In genomic region chr10:62081322-62081945, GRCh38 we compare ENCODE assay signal across 9 cellular contexts.
DNase-seq lines count a peak whose midpoint lies in the region; ATAC-seq lines count a peak whose summit lies in the region.
"Had no signal": no experiment of that assay in that cellular context is flagged by ENCODE, and none has a peak within 500 bp of the region (broad histone marks: within the 10 kb centered on the region; RNA-seq: fewer than 3 reads in every experiment).

No MANE protein-coding gene starts in this region.

- no peaks in the 10 kb centered on the region for H4K20me1 ChIP-seq in BLaER1
- H4K20me1 ChIP-seq in GM23248 (ENCODE audit: insufficient read depth) = no peaks in the 10 kb centered on the region

- no peak overlapping the region for H3K4me3 Mint-ChIP-seq in activated naive CD8-positive, alpha-beta T cell treated with anti-CD3 and anti-CD28 coated beads, Interleukin-2, amount 50 U/mL, for 24 hours
- peak overlapping the region; percentile 24 for H3K4me3 Mint-ChIP-seq in natural killer cell treated with Interleukin-12 subunit alpha and Interleukin-12 subunit beta and Interleukin-15 and Interleukin-18, amount 100 ng/mL, for 72 hours
- H3K4me3 Mint-ChIP-seq: GM23338 had no signal

- no peaks in the 10 kb centered on the region for H3K9me2 ChIP-seq in GM23248 (ENCODE audit: insufficient read depth)

- peaks cover 68% of the 10 kb centered on the region for H3K36me3 ChIP-seq in BLaER1
- peaks cover 32% of the 10 kb centered on the region for H3K36me3 ChIP-seq in GM23248 (ENCODE audit: low read depth)

- H3K27me3 ChIP-seq in BLaER1 = no peaks in the 10 kb centered on the region
- no peaks in the 10 kb centered on the region for H3K27me3 ChIP-seq in GM23248 (replicated peaks; ENCODE audit: insufficient read depth)

- no peaks in the 10 kb centered on the region for H3K27me3 Mint-ChIP-seq in activated naive CD8-positive, alpha-beta T cell treated with anti-CD3 and anti-CD28 coated beads, Interleukin-2, amount 50 U/mL, for 24 hours
- no peaks in the 10 kb centered on the region for H3K27me3 Mint-ChIP-seq in natural killer cell treated with Interleukin-12 subunit alpha and Interleukin-12 subunit beta and Interleukin-15 and Interleukin-18, amount 100 ng/mL, for 72 hours

- H3F3A ChIP-seq in GM23248 (ENCODE audit: insufficient read depth) = peaks cover 95% of the 10 kb centered on the region

- peaks cover 68% of the 10 kb centered on the region for H3K79me2 ChIP-seq in GM23248 (ENCODE audit: insufficient read depth)

- in situ Hi-C loops in GM23248 (cut with MboI) = no loop called here

- WGBS in GM23248 (ENCODE audit: low coverage in 1 of 2, low lambda C conversion rate in 2 of 2, missing lambda C conversion rate in 2 of 2), 2 experiments = 45 to 60% methylated on average over 2 of the region's 2 CpGs

- peaks cover 86% of the 10 kb centered on the region for H3K4me1 Mint-ChIP-seq in activated naive CD8-positive, alpha-beta T cell treated with anti-CD3 and anti-CD28 coated beads, Interleukin-2, amount 50 U/mL, for 24 hours
- H3K4me1 Mint-ChIP-seq in natural killer cell treated with Interleukin-12 subunit alpha and Interleukin-12 subunit beta and Interleukin-15 and Interleukin-18, amount 100 ng/mL, for 72 hours (ENCODE audit: low read depth in 2 of 2) = peaks cover 46 to 52% of the 10 kb centered on the region in 2 donors
- H3K4me1 Mint-ChIP-seq: GM23338 had no signal

- peak overlapping the region; percentile 85 for H3K27ac Mint-ChIP-seq in activated naive CD8-positive, alpha-beta T cell treated with anti-CD3 and anti-CD28 coated beads, Interleukin-2, amount 50 U/mL, for 24 hours
- H3K27ac Mint-ChIP-seq in natural killer cell treated with Interleukin-12 subunit alpha and Interleukin-12 subunit beta and Interleukin-15 and Interleukin-18, amount 100 ng/mL, for 72 hours = peak overlapping the region; percentile 82 to 92
- H3K27ac Mint-ChIP-seq: GM23338 had no signal

- peak overlapping the region; percentile 91 for H3K4me2 ChIP-seq in BLaER1
- peak overlapping the region; percentile 59 for H3K4me2 ChIP-seq in GM23248 (ENCODE audit: unreplicated experiment)
- H3K4me2 ChIP-seq: GM23338 had no signal

- H3K27ac ChIP-seq in BLaER1 = peak overlapping the region; percentile 69; the same call in 1 of the 2 replicates
- H3K27ac ChIP-seq in GM23248 = peak overlapping the region; percentile 93

- peaks cover 49% of the 10 kb centered on the region for H3K36me3 Mint-ChIP-seq in activated naive CD8-positive, alpha-beta T cell treated with anti-CD3 and anti-CD28 coated beads, Interleukin-2, amount 50 U/mL, for 24 hours (ENCODE audit: low read depth)
- peaks cover 31% of the 10 kb centered on the region for H3K36me3 Mint-ChIP-seq in natural killer cell treated with Interleukin-12 subunit alpha and Interleukin-12 subunit beta and Interleukin-15 and Interleukin-18, amount 100 ng/mL, for 72 hours

- H2AFZ ChIP-seq in GM23248 = no peak overlapping the region
- H2AFZ ChIP-seq: GM23338 had no signal

- H3K9ac ChIP-seq in BLaER1 = no peak overlapping the region
- H3K9ac ChIP-seq in GM23248 = peak overlapping the region; percentile 2

- peaks cover 4% of the 10 kb centered on the region for H3K9me3 Mint-ChIP-seq in activated naive CD8-positive, alpha-beta T cell treated with anti-CD3 and anti-CD28 coated beads, Interleukin-2, amount 50 U/mL, for 24 hours
- H3K9me3 Mint-ChIP-seq in natural killer cell treated with Interleukin-12 subunit alpha and Interleukin-12 subunit beta and Interleukin-15 and Interleukin-18, amount 100 ng/mL, for 72 hours = peaks cover 2% of the 10 kb centered on the region
- H3K9me3 Mint-ChIP-seq: GM23338 had no signal

- H3K4me1 ChIP-seq in BLaER1 (peaks cover 62% of the 10 kb centered on the region), GM23248 (ENCODE audit: insufficient read depth) (peaks cover 81% of the 10 kb centered on the region)

- H3K9me3 ChIP-seq in BLaER1 (no peaks in the 10 kb centered on the region), GM23248 (ENCODE audit: low read depth) (no peaks in the 10 kb centered on the region)

- DNase-seq in GM23248 (peak; percentile 59), medulla oblongata (ENCODE audit: extremely low spot score) (no peak), COLO829 (ENCODE audit: low spot score) (no peak), amniotic stem cell (lab: John Stamatoyannopoulos, UW) (no peak), NCI-H226 (no peak)
- DNase-seq in activated naive CD8-positive, alpha-beta T cell treated with anti-CD3 and anti-CD28 coated beads, Interleukin-2, amount 50 U/mL, for 24 hours = no peak
- DNase-seq in natural killer cell treated with Interleukin-12 subunit alpha and Interleukin-12 subunit beta and Interleukin-15 and Interleukin-18, amount 100 ng/mL, for 72 hours (ENCODE audit: low spot score) = no peak

- no peak for ATAC-seq in activated naive CD8-positive, alpha-beta T cell treated with anti-CD3 and anti-CD28 coated beads, Interleukin-2, amount 50 U/mL, for 24 hours
- no peak for ATAC-seq in natural killer cell treated with Interleukin-12 subunit alpha and Interleukin-12 subunit beta and Interleukin-15 and Interleukin-18, amount 100 ng/mL, for 72 hours
- ATAC-seq: GM23338 had no signal

- H3K4me3 ChIP-seq in BLaER1 = no peak overlapping the region
- H3K4me3 ChIP-seq in GM23248 = 0 out of 2 replicates have a peak overlapping the region, but pooled peaks have one; percentile 1
- H3K4me3 ChIP-seq: GM23338 had no signal
